ENCODE assay signal across 16 cellular contexts in the genomic region with DNA sequence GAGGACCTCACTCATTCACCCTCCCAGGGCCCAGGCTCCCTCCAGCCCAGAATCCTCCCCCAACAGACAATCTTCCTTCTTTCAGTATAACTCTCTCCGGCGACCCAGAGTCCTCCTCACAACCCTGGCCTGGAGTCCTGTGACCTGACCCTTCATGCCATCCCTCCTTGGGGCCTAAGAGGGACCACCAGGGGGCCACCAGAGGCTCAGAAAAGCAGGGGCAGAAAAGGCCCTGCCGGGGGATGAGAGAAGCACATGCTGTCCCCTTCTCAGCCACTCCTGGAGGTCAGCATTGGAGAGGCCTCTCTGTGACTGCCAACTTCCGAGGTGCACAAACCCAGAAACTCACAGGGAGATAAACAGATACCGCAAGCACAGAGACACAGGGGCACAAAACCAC. TPM values are rescaled to one million over a fixed set of nuclear protein-coding genes. Genes with fewer than 3 reads are reported as not detected.
"Had no signal": no experiment of that assay in that cellular context is flagged by ENCODE, and none has a peak within 500 bp of the region (broad histone marks: within the 10 kb centered on the region; RNA-seq: fewer than 3 reads in every experiment).

No MANE protein-coding gene starts in this region.

RNA-seq across cellular contexts. Expression of gene MAT1A, which starts 53.0 kb away (rescaled TPM):
- total RNA-seq: activated B cell treated with CpG ODN at 0.5 μM for 24 hours; activated CD4-positive, alpha-beta memory T cell treated with anti-CD3 and anti-CD28 coated beads for 36 hours; activated CD4-positive, alpha-beta T cell treated with anti-CD3 and anti-CD28 coated beads, Interleukin-2, amount 10 ng/mL, durations not matched to agents 24 days and 14 days; activated CD8-positive, alpha-beta memory T cell treated with anti-CD3 and anti-CD28 coated beads for 36 hours; activated CD8-positive, alpha-beta T cell treated with anti-CD3 and anti-CD28 coated beads for 36 hours; activated naive CD4-positive, alpha-beta T cell treated with anti-CD3 and anti-CD28 coated beads for 36 hours; activated naive CD4-positive, alpha-beta T cell treated with anti-CD3 and anti-CD28 coated beads, Interleukin-2, amount 50 U/mL, for 72 hours; activated naive CD8-positive, alpha-beta T cell treated with anti-CD3 and anti-CD28 coated beads for 36 hours; activated T-cell treated with anti-CD3 and anti-CD28 coated beads, Interleukin-2, amount 50 U/mL, for 72 hours; activated T-helper 1 cell treated with anti-CD3 and anti-CD28 coated beads, Interleukin-12 subunit alpha, Interleukin-12 subunit beta, Interleukin-2, Interleukin-4 antibody, amounts not matched to agents 30 ng/mL and 10 ng/mL and 1 ng/mL, durations not matched to agents 14 hours and 24 hours and 36 hours; activated T-helper 17 cell treated with anti-CD3 and anti-CD28 coated beads, Interleukin-2, amount 50 U/mL, for 72 hours; chondrocyte; T-helper 1 cell treated with Interleukin-12 subunit alpha and Interleukin-12 subunit beta and Interleukin-4 antibody, amounts not matched to agents 30 ng/mL and 1 ng/mL, for 36 hours; T-helper 17 cell; T-helper 2 cell treated with Interferon-gamma antibody and Interleukin-4, amounts not matched to agents 100 ng/mL and 5 ng/mL, for 36 hours had no signal
- polyA plus RNA-seq: aorta had no signal
